37 cellular contexts compared by ENCODE assay signal in the genomic region with DNA sequence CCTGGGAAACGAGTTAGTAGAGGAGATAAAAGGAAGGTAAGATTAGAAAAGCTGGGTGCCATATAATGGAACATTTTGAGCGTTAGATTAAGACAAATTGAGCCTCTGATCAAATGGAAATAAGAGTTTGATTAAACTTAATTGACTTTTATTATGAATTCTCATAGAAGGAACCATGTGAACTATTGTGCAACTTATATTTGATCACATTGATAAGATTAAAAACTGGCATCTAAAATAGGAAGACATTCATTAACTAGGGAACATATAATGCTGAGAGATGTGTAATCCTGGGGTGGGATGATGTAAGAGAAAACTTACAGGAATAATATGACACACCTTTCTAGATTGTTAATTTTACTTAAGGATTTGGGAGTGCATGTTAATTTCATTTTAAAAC. TPM values are rescaled to one million over a fixed set of nuclear protein-coding genes. Genes with fewer than 3 reads are reported as not detected.
"Had no signal": no experiment of that assay in that cellular context is flagged by ENCODE, and none has a peak within 500 bp of the region (broad histone marks: within the 10 kb centered on the region; RNA-seq: fewer than 3 reads in every experiment).

No MANE protein-coding gene starts in this region.

- DNase-seq: Karpas-422, Kasumi-1, MG63, MM.1S, MV-4-11, NCI-H1048, NCI-H1092, NCI-H1092 treated with DMSO at 0.1 percent for 48 hours, NCI-H1105, NCI-H1105 treated with DMSO at 0.1 percent for 48 hours, NCI-H1417, NCI-H1417 treated with DMSO at 0.1 percent for 48 hours, NCI-H1436, NCI-H1436 treated with DMSO at 0.1 percent for 48 hours, NCI-H146, NCI-H1694, NCI-H1694 treated with DMSO at 0.1 percent for 48 hours, NCI-H187, NCI-H187 treated with DMSO at 0.1 percent for 48 hours, NCI-H1930, NCI-H2029, NCI-H2029 treated with DMSO at 0.1 percent for 48 hours, NCI-H2081, NCI-H2081 treated with DMSO at 0.1 percent for 48 hours, NCI-H2107, NCI-H2171, NCI-H2171 treated with DMSO at 0.1 percent for 48 hours, NCI-H226, NCI-H345, NCI-H446, NCI-H446 treated with DMSO at 0.1 percent for 48 hours, NCI-H510A, NCI-H510A treated with DMSO at 0.1 percent for 48 hours, NCI-H524, NCI-H524 treated with DMSO at 0.1 percent for 48 hours had no signal

- H3K27me3 ChIP-seq: MG63 had no signal

- H3K4me3 ChIP-seq: MG63 had no signal

- H3K36me3 ChIP-seq: MG63 had no signal

RNA-seq across cellular contexts. Expression of gene TBR1, which starts 22.5 kb away (rescaled TPM):
- total RNA-seq: LHCN-M2, M059J had no signal
